In genomic region chr22:36986242-36986821, GRCh38 we compare ENCODE assay signal across 8 cellular contexts. TPM values are rescaled to one million over a fixed set of nuclear protein-coding genes. Genes with fewer than 3 reads are reported as not detected.
DNase-seq lines count a peak whose midpoint lies in the region; ATAC-seq and TF ChIP-seq lines count a peak whose summit lies in the region.

No MANE protein-coding gene starts in this region.

- H3K4me2 ChIP-seq in MM.1S (ENCODE audit: low read depth, low read length) = no peak overlapping the region

- no peak overlapping the region for H3K4me3 Mint-ChIP-seq in activated naive CD8-positive, alpha-beta T cell treated with anti-CD3 and anti-CD28 coated beads, Interleukin-2, amount 50 U/mL, for 24 hours
- H3K4me3 Mint-ChIP-seq in nephron = no peak overlapping the region

- H3K36me3 ChIP-seq in MM.1S (replicated peaks; ENCODE audit: insufficient read depth, low read length) = no peaks in the 10 kb centered on the region

- no peaks in the 10 kb centered on the region for H3K4me1 ChIP-seq in MM.1S (ENCODE audit: low read length)

- H2AFZ ChIP-seq in MM.1S (ENCODE audit: low read length) = no peak overlapping the region

- H3K9ac ChIP-seq in MM.1S (ENCODE audit: low read length) = no peak overlapping the region

- H3K4me3 ChIP-seq in MM.1S (ENCODE audit: low read length) = no peak overlapping the region

- H3K27ac ChIP-seq in MM.1S (ENCODE audit: low read length) = no peak overlapping the region

- peaks cover 25% of the 10 kb centered on the region for H3K27me3 Mint-ChIP-seq in activated naive CD8-positive, alpha-beta T cell treated with anti-CD3 and anti-CD28 coated beads, Interleukin-2, amount 50 U/mL, for 24 hours
- peaks cover 30% of the 10 kb centered on the region for H3K27me3 Mint-ChIP-seq in nephron (ENCODE audit: low read depth)

- H3K27me3 ChIP-seq in MM.1S (replicated peaks; ENCODE audit: insufficient read depth, low read length) = peaks cover 72% of the 10 kb centered on the region

- DNase-seq in COLO668 (lab: John Stamatoyannopoulos, UW; ENCODE audit: unreplicated experiment) = peak; percentile 12
- DNase-seq in MM.1S = peak; percentile 31
- peak; percentile 61 for DNase-seq in activated naive CD8-positive, alpha-beta T cell treated with anti-CD3 and anti-CD28 coated beads, Interleukin-2, amount 50 U/mL, for 24 hours
- DNase-seq in posterior vena cava (ENCODE audit: low spot score) = no peak
- DNase-seq in medulla oblongata (ENCODE audit: extremely low spot score) = no peak

- peak; percentile 88 for TF ChIP-seq CTCF in MM.1S (IDR thresholded peaks at IDR 0.05; ENCODE audit: low read length)
- peak; percentile 32 to 43 (median 35) for TF ChIP-seq CTCF in nephron (IDR thresholded peaks at IDR 0.05; ENCODE audit: unreplicated experiment in 3 of 3)

- H3K79me2 ChIP-seq in MM.1S (ENCODE audit: low read length) = no peaks in the 10 kb centered on the region

- no peaks in the 10 kb centered on the region for H3F3A ChIP-seq in MM.1S (ENCODE audit: insufficient read depth, low read length)

- H3K9me3 Mint-ChIP-seq in activated naive CD8-positive, alpha-beta T cell treated with anti-CD3 and anti-CD28 coated beads, Interleukin-2, amount 50 U/mL, for 24 hours = peaks cover 10% of the 10 kb centered on the region
- H3K9me3 Mint-ChIP-seq in nephron = peaks cover 16% of the 10 kb centered on the region

- ATAC-seq in activated naive CD8-positive, alpha-beta T cell treated with anti-CD3 and anti-CD28 coated beads, Interleukin-2, amount 50 U/mL, for 24 hours = no peak
- ATAC-seq in HG03354 (IDR thresholded peaks at IDR 0.05; ENCODE audit: poor library complexity, severe bottlenecking, unreplicated experiment) (no peak), HG03135 (IDR thresholded peaks at IDR 0.05; ENCODE audit: unreplicated experiment) (no peak)

- no peaks in the 10 kb centered on the region for H4K20me1 ChIP-seq in MM.1S (ENCODE audit: insufficient read depth, low read length)

- H3K4me1 Mint-ChIP-seq in activated naive CD8-positive, alpha-beta T cell treated with anti-CD3 and anti-CD28 coated beads, Interleukin-2, amount 50 U/mL, for 24 hours = no peaks in the 10 kb centered on the region
- no peaks in the 10 kb centered on the region for H3K4me1 Mint-ChIP-seq in nephron

- intact Hi-C loops in posterior vena cava (cut with DNase I) = no loop called here

- peaks cover 3% of the 10 kb centered on the region for H3K36me3 Mint-ChIP-seq in activated naive CD8-positive, alpha-beta T cell treated with anti-CD3 and anti-CD28 coated beads, Interleukin-2, amount 50 U/mL, for 24 hours (ENCODE audit: low read depth)
- H3K36me3 Mint-ChIP-seq in nephron (ENCODE audit: low read depth) = no peaks in the 10 kb centered on the region

- H3K9me2 ChIP-seq in MM.1S (replicated peaks; ENCODE audit: insufficient read depth, low read length) = no peaks in the 10 kb centered on the region

- no peaks in the 10 kb centered on the region for H3K9me3 ChIP-seq in MM.1S (replicated peaks; ENCODE audit: insufficient read depth, low read length)

- no peak overlapping the region for H3K27ac Mint-ChIP-seq in activated naive CD8-positive, alpha-beta T cell treated with anti-CD3 and anti-CD28 coated beads, Interleukin-2, amount 50 U/mL, for 24 hours
- H3K27ac Mint-ChIP-seq in nephron = no peak overlapping the region

RNA-seq across cellular contexts. Expression of gene TST, which starts 32.9 kb away (rescaled TPM):
- 1 to 10 TPM; 8.9 to 9.3 TPM for total RNA-seq in posterior vena cava

RNA-seq across cellular contexts. Expression of gene MPST, which starts 33.2 kb away (rescaled TPM):
- 10 to 100 TPM; 19.7 to 21.0 TPM for total RNA-seq in posterior vena cava

Comparison
In these comparisons a context has a peak if more than half of its experiments do, and no peak if none do; other contexts are left out.
1. DNase-seq: peak in COLO668 (single experiment), MM.1S (single experiment) and activated naive CD8-positive, alpha-beta T cell treated with anti-CD3 and anti-CD28 coated beads, Interleukin-2, amount 50 U/mL, for 24 hours (single experiment); none in posterior vena cava (single experiment) and medulla oblongata (single experiment).